21 cellular contexts compared by ENCODE assay signal in the genomic region with DNA sequence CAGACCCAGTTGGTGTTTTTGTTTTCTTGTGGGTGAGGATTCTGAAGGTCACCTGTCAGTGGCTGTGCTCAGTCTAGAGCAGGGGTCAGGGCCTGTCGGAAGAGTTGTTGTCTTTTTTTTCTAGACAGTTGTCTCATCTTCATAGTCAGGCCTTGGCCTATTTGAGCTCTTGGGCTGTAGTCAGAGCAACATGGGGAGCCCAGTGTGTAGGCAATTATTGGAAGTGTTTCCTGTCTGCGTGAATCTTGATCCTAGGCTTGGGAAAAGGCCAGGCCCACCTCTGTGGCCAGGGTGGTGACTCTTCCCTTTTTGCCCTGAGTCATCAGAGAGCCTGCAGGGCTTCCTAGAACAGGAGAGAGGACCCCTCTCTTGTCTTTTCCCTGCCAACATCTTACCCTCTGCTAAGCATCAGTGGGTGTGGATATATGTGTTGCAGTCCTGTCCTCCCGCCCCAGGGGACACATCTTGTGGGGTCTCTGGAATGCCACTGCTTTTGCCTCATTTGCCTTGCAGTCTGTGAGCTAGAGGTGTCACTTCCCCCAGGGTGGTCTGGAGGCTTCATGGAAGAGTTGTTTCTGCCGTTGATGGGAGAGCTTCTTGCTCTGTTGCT. TPM values are rescaled to one million over a fixed set of nuclear protein-coding genes. Genes with fewer than 3 reads are reported as not detected.
A peak's percentile ranks its signal among the peaks of the same experiment; 100 is the strongest.
DNase-seq lines count a peak whose midpoint lies in the region; ATAC-seq, FAIRE-seq and TF ChIP-seq lines count a peak whose summit lies in the region.
"Had no signal": no experiment of that assay in that cellular context is flagged by ENCODE, and none has a peak within 500 bp of the region (broad histone marks: within the 10 kb centered on the region; RNA-seq: fewer than 3 reads in every experiment).

No MANE protein-coding gene starts in this region.

- ATAC-seq in K562 (no peak; the same call in 2 of the 3 replicates), GM18868 (IDR thresholded peaks at IDR 0.05; ENCODE audit: unreplicated experiment) (no peak)
- ATAC-seq: HCT116; natural killer cell treated with Interleukin-12 subunit alpha and Interleukin-12 subunit beta and Interleukin-15 and Interleukin-18, amount 100 ng/mL, for 72 hours; Panc1 had no signal

- H3K9me3 Mint-ChIP-seq in HFFc6 (no peaks in the 10 kb centered on the region), osteocyte (ENCODE audit: unreplicated experiment) (no peaks in the 10 kb centered on the region)
- H3K9me3 Mint-ChIP-seq: activated B cell treated with CpG ODN at 0.5 μM for 24 hours; natural killer cell treated with Interleukin-12 subunit alpha and Interleukin-12 subunit beta and Interleukin-15 and Interleukin-18, amount 100 ng/mL, for 72 hours had no signal

- POLR2A ChIA-PET in K562 (lab: Yijun Ruan, JAX), result interaction anchor here (0.8 to 8.5 kb wide), 7 partner anchors 10 to 475 kb away, joined by 3 to 54 read pairs (median 5); partner anchors contain the start of genes KLHDC3, LRRC73, MEA1 and TJAP1

- H3K4me3 Mint-ChIP-seq in HFFc6 (no peak overlapping the region), osteocyte (ENCODE audit: unreplicated experiment) (no peak overlapping the region)
- H3K4me3 Mint-ChIP-seq: activated B cell treated with CpG ODN at 0.5 μM for 24 hours; natural killer cell treated with Interleukin-12 subunit alpha and Interleukin-12 subunit beta and Interleukin-15 and Interleukin-18, amount 100 ng/mL, for 72 hours had no signal

- H3K4me3 ChIP-seq in BLaER1 treated with 17β-estradiol and CSF1 and Interleukin-3, amounts not matched to agents 10 nM and 100 nM, result peak overlapping the region in 2 of 10 experiments; percentile 12 to 29; a peak in 2 of 20 replicates
- H3K4me3 ChIP-seq in K562, result no peak overlapping the region
- H3K4me3 ChIP-seq: upper lobe of left lung had no signal

- peak overlapping the region in 9 of 11 experiments; percentile 11 to 65 (median 37); a peak in 11 of 22 replicates for H3K9ac ChIP-seq in BLaER1 treated with 17β-estradiol and CSF1 and Interleukin-3, amounts not matched to agents 10 nM and 100 nM
- H3K9ac ChIP-seq in K562 (ENCODE audit: insufficient read depth in 1 of 2, low read depth in 2 of 2, low read length in 2 of 2), result peak overlapping the region in 1 of 2 experiments; percentile 68; a peak in 1 of 4 replicates

- H4K20me1 ChIP-seq in BLaER1 treated with 17β-estradiol and CSF1 and Interleukin-3, amounts not matched to agents 10 nM and 100 nM, result peaks cover 22 to 59% (median 43%) of the 10 kb centered on the region in 11 experiments; a peak in 21 of 22 replicates
- peaks cover 18% of the 10 kb centered on the region; the same call in 1 of the 2 replicates for H4K20me1 ChIP-seq in K562 (replicated peaks; ENCODE audit: control insufficient read depth, insufficient read depth, low read length)

- FAIRE-seq in K562 (lab: Jason Lieb, UNC), result peak; percentile 11
- no peak for FAIRE-seq in urothelium cell line (lab: Jason Lieb, UNC)

- H3K27ac Mint-ChIP-seq in HFFc6, result peak overlapping the region; percentile 81
- H3K27ac Mint-ChIP-seq in osteocyte (ENCODE audit: unreplicated experiment), result peak overlapping the region; percentile 42
- H3K27ac Mint-ChIP-seq: activated B cell treated with CpG ODN at 0.5 μM for 24 hours; natural killer cell treated with Interleukin-12 subunit alpha and Interleukin-12 subunit beta and Interleukin-15 and Interleukin-18, amount 100 ng/mL, for 72 hours had no signal

- peaks cover 3% of the 10 kb centered on the region for H3K27me3 Mint-ChIP-seq in HFFc6 (ENCODE audit: insufficient read depth)
- H3K27me3 Mint-ChIP-seq in osteocyte (ENCODE audit: unreplicated experiment), result no peaks in the 10 kb centered on the region
- H3K27me3 Mint-ChIP-seq: activated B cell treated with CpG ODN at 0.5 μM for 24 hours; natural killer cell treated with Interleukin-12 subunit alpha and Interleukin-12 subunit beta and Interleukin-15 and Interleukin-18, amount 100 ng/mL, for 72 hours had no signal

- in situ Hi-C loops in K562 (cut with MboI), result no loop called here

- peak overlapping the region in 8 of 11 experiments; percentile 9 to 66 (median 46); a peak in 14 of 22 replicates for H3K27ac ChIP-seq in BLaER1 treated with 17β-estradiol and CSF1 and Interleukin-3, amounts not matched to agents 10 nM and 100 nM
- no peak overlapping the region for H3K27ac ChIP-seq in K562 (ENCODE audit: extremely low read depth, low read depth, low read length)
- H3K27ac ChIP-seq: brain microvascular endothelial cell, HL-60, upper lobe of left lung had no signal

- TF ChIP-seq RAD21 in K562 (CRISPR knock-in tag; conservative IDR thresholded peaks at IDR 0.05 in 1 of 2, IDR thresholded peaks at IDR 0.05 in 1 of 2), result no peak

- H3K4me1 Mint-ChIP-seq in HFFc6 (ENCODE audit: low read depth) (peaks cover 22% of the 10 kb centered on the region), osteocyte (ENCODE audit: unreplicated experiment) (peaks cover 42% of the 10 kb centered on the region)
- H3K4me1 Mint-ChIP-seq: activated B cell treated with CpG ODN at 0.5 μM for 24 hours had no signal

- intact Hi-C loops in K562 (cut with micrococcal nuclease), result no loop called here

- no peak overlapping the region for H2AFZ ChIP-seq in K562 (ENCODE audit: low read depth, low read length)

- BruUV-seq in K562 (replicated peaks; lab: Mats Ljungman, UMichigan), result no TSS peak

- peaks cover 0 to 51% (median 29%) of the 10 kb centered on the region in 11 experiments; a peak in 21 of 22 replicates for H3K36me3 ChIP-seq in BLaER1 treated with 17β-estradiol and CSF1 and Interleukin-3, amounts not matched to agents 10 nM and 100 nM
- peaks cover 4% of the 10 kb centered on the region; the same call in 1 of the 3 replicates for H3K36me3 ChIP-seq in K562 (ENCODE audit: control insufficient read depth, insufficient read depth, low read length)
- H3K36me3 ChIP-seq: brain microvascular endothelial cell had no signal

- 52% methylated on average over 4 of the region's 4 CpGs for WGBS in K562 (ENCODE audit: insufficient coverage, low coverage, missing lambda C conversion rate)

- 0 out of 3 replicates have a peak, but pooled peaks cover 3% of the 10 kb centered on the region for H3K79me2 ChIP-seq in K562 (ENCODE audit: control insufficient read depth, insufficient read depth, low read length)

- no peaks in the 10 kb centered on the region for H3K9me1 ChIP-seq in K562 (ENCODE audit: control insufficient read depth, insufficient read depth, low read length)

- H3K4me2 ChIP-seq in BLaER1 treated with 17β-estradiol and CSF1 and Interleukin-3, amounts not matched to agents 10 nM and 100 nM, result peak overlapping the region in 7 of 11 experiments; percentile 37 to 89 (median 80); a peak in 18 of 22 replicates
- H3K4me2 ChIP-seq in K562 (ENCODE audit: insufficient read depth, low read length), result no peak overlapping the region

- no peaks in the 10 kb centered on the region for H3K9me3 ChIP-seq in BLaER1 treated with 17β-estradiol and CSF1 and Interleukin-3, amounts not matched to agents 10 nM and 100 nM (replicated peaks in 1 of 11)
- H3K9me3 ChIP-seq in K562 (replicated peaks; ENCODE audit: control insufficient read depth, insufficient read depth, low read depth, low read length), result no peaks in the 10 kb centered on the region
- H3K9me3 ChIP-seq: upper lobe of left lung had no signal

- DNase-seq in HFFc6, result peak; percentile 55
- no peak for DNase-seq in K562 (ENCODE audit: extremely low read depth in 1 of 4, low spot score in 3 of 4)
- no peak for DNase-seq in osteocyte (ENCODE audit: extremely low spot score, unreplicated experiment)
- no peak for DNase-seq in urothelium cell line (ENCODE audit: low spot score)
- DNase-seq in SKM-1 (lab: John Stamatoyannopoulos, UW; ENCODE audit: unreplicated experiment), result no peak
- no peak for DNase-seq in stimulated activated CD4-positive, alpha-beta T cell treated with anti-CD3 and anti-CD28 coated beads, Interleukin-4, amount 100 ng/mL, for 1 hour
- DNase-seq: activated B cell treated with CpG ODN at 0.5 μM for 24 hours; activated naive CD4-positive, alpha-beta T cell treated with Interleukin-2 at 50 U/mL for 16 hours; brain microvascular endothelial cell; DND-41; NCI-H1930; NCI-H524; stimulated activated CD4-positive, alpha-beta T cell treated with anti-CD3 and anti-CD28 coated beads, Interleukin-4, amount 100 ng/mL, for 4 hours; T-helper 1 cell; upper lobe of left lung had no signal

- no peaks in the 10 kb centered on the region for H3K27me3 ChIP-seq in BLaER1 treated with 17β-estradiol and CSF1 and Interleukin-3, amounts not matched to agents 10 nM and 100 nM
- no peaks in the 10 kb centered on the region for H3K27me3 ChIP-seq in K562 (ENCODE audit: control insufficient read depth in 2 of 2, insufficient read depth in 2 of 2, low read length in 2 of 2)
- H3K27me3 ChIP-seq: brain microvascular endothelial cell, upper lobe of left lung had no signal

- CTCF ChIA-PET in K562 (lab: Yijun Ruan, JAX; ENCODE audit: low intra/inter-chr PET ratio), result no interaction called here

- peaks cover 0 to 30% (median 2%) of the 10 kb centered on the region in 10 experiments; a peak in 13 of 20 replicates for H3K4me1 ChIP-seq in BLaER1 treated with 17β-estradiol and CSF1 and Interleukin-3, amounts not matched to agents 10 nM and 100 nM
- peaks cover 2 to 12% of the 10 kb centered on the region in 2 experiments; a peak in 2 of 5 replicates for H3K4me1 ChIP-seq in K562 (replicated peaks in 1 of 2; ENCODE audit: control insufficient read depth in 2 of 2, insufficient read depth in 2 of 2, low read length in 2 of 2)

- no peak for TF ChIP-seq POLR2A in K562 (conservative IDR thresholded peaks at IDR 0.05)

- TF ChIP-seq EP300 in K562 (IDR thresholded peaks at IDR 0.05; ENCODE audit: low read length), result no peak

- no peak for TF ChIP-seq CTCF in HFFc6 (IDR thresholded peaks at IDR 0.05)
- no peak for TF ChIP-seq CTCF in K562 (IDR thresholded peaks at IDR 0.05 in 2 of 3, conservative IDR thresholded peaks at IDR 0.05 in 1 of 3; ENCODE audit: insufficient read depth in 2 of 3, low read depth in 1 of 3, low read length in 3 of 3)
- TF ChIP-seq CTCF in osteocyte (IDR thresholded peaks at IDR 0.05), result no peak

- no peaks in the 10 kb centered on the region for H3K36me3 Mint-ChIP-seq in HFFc6 (ENCODE audit: low read depth)
- peaks cover 2% of the 10 kb centered on the region for H3K36me3 Mint-ChIP-seq in osteocyte (ENCODE audit: unreplicated experiment)
- H3K36me3 Mint-ChIP-seq: natural killer cell treated with Interleukin-12 subunit alpha and Interleukin-12 subunit beta and Interleukin-15 and Interleukin-18, amount 100 ng/mL, for 72 hours had no signal

RNA-seq across cellular contexts. Expression of gene TJAP1, which starts 11.4 kb away (rescaled TPM):
- total RNA-seq in HFFc6 (2021; fragmentation: NEBNext Ultra II Directional; extraction: Animal tissue kit (Norgen Biotek cat#: 25700)), result 10 to 100 TPM; 27.0 to 34.3 (median 30.2) TPM
- 43.2 and 99.7 TPM in 2 replicates for total RNA-seq in K562 (2011; cell fraction: chromatin; rRNA removed; ENCODE audit: low replicate concordance)
- 41.3 and 52.0 TPM in 2 replicates for total RNA-seq in K562 (2011; cell fraction: nucleolus; rRNA removed)
- 55.1 and 68.1 TPM in 2 replicates for total RNA-seq in K562 (2011; cell fraction: nucleoplasm; rRNA removed)
- total RNA-seq in K562 (2014; rRNA removed) (17.0 and 23.1 TPM in 2 replicates), K562 (2014; rRNA removed; fragmentation: Illumina TruSeq; extraction: Trizol) (7.2 TPM in 2 replicates), K562 (2015; rRNA removed; fragmentation: Illumina TruSeq; extraction: Trizol) (11.1 and 11.2 TPM in 2 replicates), K562 (2021) (25.4 and 35.8 TPM in 2 replicates), osteocyte (38.7 and 42.8 TPM in 2 replicates)
- polyA plus RNA-seq in K562 (2011; rRNA removed) (16.2 and 25.3 TPM in 2 replicates), K562 (2014; fragmentation: Illumina TruSeq; extraction: Trizol) (17.0 and 21.3 TPM in 2 replicates), K562 (2014; fragmentation: Nextera tagmentation; extraction: Ambion mirVana) (under 1 TPM; 0.06 to 0.29 TPM), K562 (2014; rRNA removed) (24.2 and 31.1 TPM in 2 replicates)
- 16.2 and 19.2 TPM in 2 replicates for polyA plus RNA-seq in K562 (2011; cell fraction: cytosol; rRNA removed)
- 92.6 and 107 TPM in 2 replicates for polyA plus RNA-seq in K562 (2011; cell fraction: nucleus; rRNA removed)
- polyA plus RNA-seq in K562 (2012), result 19.6 and 33.5 TPM in 2 replicates
- 11.2 and 14.6 TPM in 2 replicates for polyA minus RNA-seq in K562 (2011; rRNA and poly(A)+ RNA removed)
- polyA minus RNA-seq in K562 (2011; cell fraction: cytosol; rRNA and poly(A)+ RNA removed), result 8.1 and 9.8 TPM in 2 replicates
- 16.6 and 17.1 TPM in 2 replicates for polyA minus RNA-seq in K562 (2011; cell fraction: nucleus; rRNA and poly(A)+ RNA removed)

RNA-seq across cellular contexts. Expression of gene LRRC73, which starts 21.4 kb away (rescaled TPM):
- 1 to 10 TPM in 2 of 6 experiments, under 1 TPM in 4; 0.75 to 1.7 (median 0.90) TPM for total RNA-seq in HFFc6 (2021; fragmentation: NEBNext Ultra II Directional; extraction: Animal tissue kit (Norgen Biotek cat#: 25700))
- 0.58 TPM in 1 of 2 replicates, not detected in the other for total RNA-seq in K562 (2011; cell fraction: chromatin; rRNA removed; ENCODE audit: low replicate concordance)
- 0.53 and 0.83 TPM in 2 replicates for total RNA-seq in K562 (2011; cell fraction: nucleolus; rRNA removed)
- 0.53 and 0.66 TPM in 2 replicates for total RNA-seq in K562 (2011; cell fraction: nucleoplasm; rRNA removed)
- total RNA-seq in K562 (2014; rRNA removed) (0.12 and 0.27 TPM in 2 replicates), K562 (2014; rRNA removed; fragmentation: Illumina TruSeq; extraction: Trizol) (not detected in 2 replicates), K562 (2015; rRNA removed; fragmentation: Illumina TruSeq; extraction: Trizol) (0.07 and 0.11 TPM in 2 replicates), K562 (2021) (0.34 and 0.55 TPM in 2 replicates), osteocyte (0.29 and 0.40 TPM in 2 replicates)
- polyA plus RNA-seq in K562 (2011; rRNA removed) (0.07 and 0.20 TPM in 2 replicates), K562 (2014; fragmentation: Illumina TruSeq; extraction: Trizol) (0.07 and 0.12 TPM in 2 replicates), K562 (2014; fragmentation: Nextera tagmentation; extraction: Ambion mirVana) (not detected), K562 (2014; rRNA removed) (0.08 and 0.09 TPM in 2 replicates)
- 0.16 and 0.39 TPM in 2 replicates for polyA plus RNA-seq in K562 (2011; cell fraction: cytosol; rRNA removed)
- polyA plus RNA-seq in K562 (2011; cell fraction: nucleus; rRNA removed), result 0.50 TPM in 1 of 2 replicates, not detected in the other
- polyA plus RNA-seq in K562 (2012), result 0.08 and 0.21 TPM in 2 replicates
- 0.12 TPM in 1 of 2 replicates, not detected in the other for polyA minus RNA-seq in K562 (2011; rRNA and poly(A)+ RNA removed)
- polyA minus RNA-seq in K562 (2011; cell fraction: cytosol; rRNA and poly(A)+ RNA removed), result not detected in 2 replicates
- polyA minus RNA-seq in K562 (2011; cell fraction: nucleus; rRNA and poly(A)+ RNA removed), result 0.54 and 0.78 TPM in 2 replicates

RNA-seq across cellular contexts. Expression of gene YIPF3, which starts 28.0 kb away (rescaled TPM):
- total RNA-seq in HFFc6 (2021; fragmentation: NEBNext Ultra II Directional; extraction: Animal tissue kit (Norgen Biotek cat#: 25700)), result 100 to 1,000 TPM; 147 to 176 (median 158) TPM
- total RNA-seq in K562 (2011; cell fraction: chromatin; rRNA removed; ENCODE audit: low replicate concordance), result 124 and 279 TPM in 2 replicates
- total RNA-seq in K562 (2011; cell fraction: nucleolus; rRNA removed), result 200 and 272 TPM in 2 replicates
- 167 and 189 TPM in 2 replicates for total RNA-seq in K562 (2011; cell fraction: nucleoplasm; rRNA removed)
- 57.6 and 67.8 TPM in 2 replicates for total RNA-seq in K562 (2014; rRNA removed)
- total RNA-seq in K562 (2014; rRNA removed; fragmentation: Illumina TruSeq; extraction: Trizol), result 25.9 and 27.5 TPM in 2 replicates
- 31.5 and 32.9 TPM in 2 replicates for total RNA-seq in K562 (2015; rRNA removed; fragmentation: Illumina TruSeq; extraction: Trizol)
- 65.1 and 69.3 TPM in 2 replicates for total RNA-seq in K562 (2021)
- 74.8 and 182 TPM in 2 replicates for polyA plus RNA-seq in K562 (2011; rRNA removed)
- 121 and 141 TPM in 2 replicates for polyA plus RNA-seq in K562 (2011; cell fraction: cytosol; rRNA removed)
- polyA plus RNA-seq in K562 (2011; cell fraction: nucleus; rRNA removed), result 293 and 318 TPM in 2 replicates
- 55.8 and 113 TPM in 2 replicates for polyA plus RNA-seq in K562 (2012)
- polyA plus RNA-seq in K562 (2014; fragmentation: Illumina TruSeq; extraction: Trizol), result 75.3 and 78.5 TPM in 2 replicates
- polyA plus RNA-seq in K562 (2014; fragmentation: Nextera tagmentation; extraction: Ambion mirVana), result 10 to 100 TPM; 40.4 to 48.6 TPM
- polyA plus RNA-seq in K562 (2014; rRNA removed), result 54.6 and 72.9 TPM in 2 replicates
- 80.6 and 102 TPM in 2 replicates for polyA minus RNA-seq in K562 (2011; rRNA and poly(A)+ RNA removed)
- polyA minus RNA-seq in K562 (2011; cell fraction: cytosol; rRNA and poly(A)+ RNA removed), result 31.1 and 31.2 TPM in 2 replicates
- polyA minus RNA-seq in K562 (2011; cell fraction: nucleus; rRNA and poly(A)+ RNA removed), result 56.0 and 75.5 TPM in 2 replicates
- 148 and 151 TPM in 2 replicates for total RNA-seq in osteocyte

RNA-seq across cellular contexts. Expression of gene POLR1C, which starts 28.1 kb away (rescaled TPM):
- total RNA-seq in HFFc6 (2021; fragmentation: NEBNext Ultra II Directional; extraction: Animal tissue kit (Norgen Biotek cat#: 25700)), result 10 to 100 TPM; 43.5 to 66.9 (median 53.8) TPM
- 232 and 283 TPM in 2 replicates for total RNA-seq in K562 (2011; cell fraction: chromatin; rRNA removed; ENCODE audit: low replicate concordance)
- 153 TPM in 2 replicates for total RNA-seq in K562 (2011; cell fraction: nucleolus; rRNA removed)
- 142 and 162 TPM in 2 replicates for total RNA-seq in K562 (2011; cell fraction: nucleoplasm; rRNA removed)
- total RNA-seq in K562 (2014; rRNA removed) (74.8 and 83.5 TPM in 2 replicates), K562 (2014; rRNA removed; fragmentation: Illumina TruSeq; extraction: Trizol) (109 and 114 TPM in 2 replicates), K562 (2015; rRNA removed; fragmentation: Illumina TruSeq; extraction: Trizol) (103 and 104 TPM in 2 replicates), K562 (2021) (116 and 120 TPM in 2 replicates), osteocyte (27.9 and 32.8 TPM in 2 replicates)
- polyA plus RNA-seq in K562 (2011; rRNA removed) (173 and 226 TPM in 2 replicates), K562 (2014; fragmentation: Illumina TruSeq; extraction: Trizol) (142 and 181 TPM in 2 replicates), K562 (2014; fragmentation: Nextera tagmentation; extraction: Ambion mirVana) (100 to 1,000 TPM; 405 to 429 TPM), K562 (2014; rRNA removed) (120 and 136 TPM in 2 replicates)
- polyA plus RNA-seq in K562 (2011; cell fraction: cytosol; rRNA removed), result 122 and 151 TPM in 2 replicates
- polyA plus RNA-seq in K562 (2011; cell fraction: nucleus; rRNA removed), result 346 and 441 TPM in 2 replicates
- 59.7 and 216 TPM in 2 replicates for polyA plus RNA-seq in K562 (2012)
- polyA minus RNA-seq in K562 (2011; rRNA and poly(A)+ RNA removed), result 115 and 145 TPM in 2 replicates
- polyA minus RNA-seq in K562 (2011; cell fraction: cytosol; rRNA and poly(A)+ RNA removed), result 35.9 and 46.4 TPM in 2 replicates
- polyA minus RNA-seq in K562 (2011; cell fraction: nucleus; rRNA and poly(A)+ RNA removed), result 58.0 and 80.9 TPM in 2 replicates

RNA-seq across cellular contexts. Expression of gene DLK2, which starts 33.4 kb away (rescaled TPM):
- total RNA-seq in HFFc6 (2021; fragmentation: NEBNext Ultra II Directional; extraction: Animal tissue kit (Norgen Biotek cat#: 25700)), result 1 to 10 TPM; 1.8 to 2.9 (median 2.2) TPM
- 0.30 and 1.3 TPM in 2 replicates for total RNA-seq in K562 (2011; cell fraction: chromatin; rRNA removed; ENCODE audit: low replicate concordance)
- total RNA-seq in K562 (2011; cell fraction: nucleolus; rRNA removed), result 2.2 and 3.3 TPM in 2 replicates
- 1.9 and 2.0 TPM in 2 replicates for total RNA-seq in K562 (2011; cell fraction: nucleoplasm; rRNA removed)
- total RNA-seq in K562 (2014; rRNA removed) (0.23 and 0.29 TPM in 2 replicates), K562 (2014; rRNA removed; fragmentation: Illumina TruSeq; extraction: Trizol) (not detected in 2 replicates), K562 (2015; rRNA removed; fragmentation: Illumina TruSeq; extraction: Trizol) (0.11 TPM in 1 of 2 replicates, not detected in the other), K562 (2021) (0.36 and 0.53 TPM in 2 replicates), osteocyte (0.43 TPM in 1 of 2 replicates, not detected in the other)
- polyA plus RNA-seq in K562 (2011; rRNA removed) (0.35 and 0.74 TPM in 2 replicates), K562 (2014; fragmentation: Illumina TruSeq; extraction: Trizol) (0.16 and 0.37 TPM in 2 replicates), K562 (2014; fragmentation: Nextera tagmentation; extraction: Ambion mirVana) (not detected), K562 (2014; rRNA removed) (0.45 and 0.65 TPM in 2 replicates)
- polyA plus RNA-seq in K562 (2011; cell fraction: cytosol; rRNA removed), result 1.0 and 1.8 TPM in 2 replicates
- polyA plus RNA-seq in K562 (2011; cell fraction: nucleus; rRNA removed), result 0.87 and 1.3 TPM in 2 replicates
- 0.59 and 0.60 TPM in 2 replicates for polyA plus RNA-seq in K562 (2012)
- polyA minus RNA-seq in K562 (2011; rRNA and poly(A)+ RNA removed), result 0.25 and 0.27 TPM in 2 replicates
- polyA minus RNA-seq in K562 (2011; cell fraction: cytosol; rRNA and poly(A)+ RNA removed), result not detected in 2 replicates
- polyA minus RNA-seq in K562 (2011; cell fraction: nucleus; rRNA and poly(A)+ RNA removed), result 0.13 and 0.44 TPM in 2 replicates
